10 cellular contexts compared by ENCODE assay signal in the genomic region with DNA sequence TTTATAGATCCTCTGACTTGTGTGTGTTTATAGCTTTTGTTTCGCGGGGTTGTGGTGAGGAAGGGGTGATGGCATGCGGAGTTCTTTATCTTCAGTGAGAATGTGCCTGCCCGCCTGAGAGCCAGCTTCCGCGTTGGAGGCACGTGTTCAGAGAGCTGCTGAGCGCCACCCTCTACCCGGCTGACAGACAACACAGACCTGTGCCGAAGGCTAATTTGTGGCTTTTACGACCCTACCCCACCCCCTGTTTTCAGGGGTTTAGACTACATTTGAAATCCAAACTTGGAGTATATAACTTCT. TPM values are rescaled to one million over a fixed set of nuclear protein-coding genes. Genes with fewer than 3 reads are reported as not detected.
DNase-seq lines count a peak whose midpoint lies in the region; ATAC-seq and TF ChIP-seq lines count a peak whose summit lies in the region.
"Had no signal": no experiment of that assay in that cellular context is flagged by ENCODE, and none has a peak within 500 bp of the region (broad histone marks: within the 10 kb centered on the region; RNA-seq: fewer than 3 reads in every experiment).

No MANE protein-coding gene starts in this region.

- peak; percentile 75 for ATAC-seq in stimulated activated effector memory CD8-positive, alpha-beta T cell treated with anti-CD3 and anti-CD28 coated beads, Interleukin-12 subunit alpha, Interleukin-12 subunit beta, amount 100 ng/mL, for 72 hours
- no peak for ATAC-seq in GM19035 (IDR thresholded peaks at IDR 0.05; ENCODE audit: unreplicated experiment)

- H3K27me3 ChIP-seq in thyroid gland = no peaks in the 10 kb centered on the region

- TF ChIP-seq POLR2A in thyroid gland (IDR thresholded peaks at IDR 0.05) = no peak

- no peaks in the 10 kb centered on the region for H3K9me3 ChIP-seq in thyroid gland

- H3K4me3 ChIP-seq in thyroid gland (replicated peaks in 1 of 3) = no peak overlapping the region

- DNase-seq in T-helper 1 cell (peak; percentile 25 to 77 (median 45)), activated T-cell treated with anti-CD3 and anti-CD28 coated beads for 48 hours (ENCODE audit: low read depth) (peak; percentile 43), mucosa of gallbladder (ENCODE audit: low spot score) (peak; percentile 67), thyroid gland (no peak)
- peak in 1 of 2 donors; percentile 65 for DNase-seq in stimulated activated effector memory CD8-positive, alpha-beta T cell treated with anti-CD3 and anti-CD28 coated beads, Interleukin-12 subunit alpha, Interleukin-12 subunit beta, amount 100 ng/mL, for 72 hours (ENCODE audit: low spot score in 2 of 2)
- DNase-seq in NK-92 treated with Interleukin-12 subunit alpha and Interleukin-12 subunit beta, amount 100 ng/mL, for 24 hours (lab: John Stamatoyannopoulos, UW) = no peak
- DNase-seq: hippocampal formation, NCI-H2227 treated with DMSO at 0.1 percent for 48 hours had no signal

- intact Hi-C loops in thyroid gland (cut with DNase I) = no loop called here

- peak overlapping the region; percentile 64 for H3K27ac Mint-ChIP-seq in stimulated activated effector memory CD8-positive, alpha-beta T cell treated with anti-CD3 and anti-CD28 coated beads, Interleukin-12 subunit alpha, Interleukin-12 subunit beta, amount 100 ng/mL, for 72 hours

- no peak overlapping the region for H3K27ac ChIP-seq in thyroid gland

- peaks cover 0 to 4% of the 10 kb centered on the region in 2 donors for H3K36me3 ChIP-seq in thyroid gland

- 88 to 96% methylated on average over 11 of the region's 11 CpGs for WGBS in thyroid gland, 2 donors

- H3K36me3 Mint-ChIP-seq in stimulated activated effector memory CD8-positive, alpha-beta T cell treated with anti-CD3 and anti-CD28 coated beads, Interleukin-12 subunit alpha, Interleukin-12 subunit beta, amount 100 ng/mL, for 72 hours = no peaks in the 10 kb centered on the region

- peak overlapping the region; percentile 68 for H3K4me3 Mint-ChIP-seq in stimulated activated effector memory CD8-positive, alpha-beta T cell treated with anti-CD3 and anti-CD28 coated beads, Interleukin-12 subunit alpha, Interleukin-12 subunit beta, amount 100 ng/mL, for 72 hours
- H3K4me3 Mint-ChIP-seq: brain had no signal

- no peaks in the 10 kb centered on the region for H3K4me1 ChIP-seq in thyroid gland

- no peak for TF ChIP-seq CTCF in thyroid gland (IDR thresholded peaks at IDR 0.05)

- peaks cover 22% of the 10 kb centered on the region for H3K4me1 Mint-ChIP-seq in stimulated activated effector memory CD8-positive, alpha-beta T cell treated with anti-CD3 and anti-CD28 coated beads, Interleukin-12 subunit alpha, Interleukin-12 subunit beta, amount 100 ng/mL, for 72 hours

- no peaks in the 10 kb centered on the region for H3K9me3 Mint-ChIP-seq in stimulated activated effector memory CD8-positive, alpha-beta T cell treated with anti-CD3 and anti-CD28 coated beads, Interleukin-12 subunit alpha, Interleukin-12 subunit beta, amount 100 ng/mL, for 72 hours

RNA-seq across cellular contexts. Expression of a gene that starts 14.4 kb away (rescaled TPM):
- total RNA-seq in mucosa of gallbladder = 2.8 TPM
- 1 to 10 TPM in 1 of 4 donors, under 1 TPM in 3; 0.13 to 1.3 (median 0.73) TPM for total RNA-seq in thyroid gland

Comparison
In these comparisons a context has a peak if more than half of its experiments do, and no peak if none do; other contexts are left out.
1. DNase-seq: peak in T-helper 1 cell (5 of 5), activated T-cell treated with anti-CD3 and anti-CD28 coated beads for 48 hours (single experiment) and mucosa of gallbladder (single experiment); none in thyroid gland (0 of 2) and NK-92 treated with Interleukin-12 subunit alpha and Interleukin-12 subunit beta, amount 100 ng/mL, for 24 hours (single experiment).